15 cellular contexts compared by ENCODE assay signal in the genomic region with DNA sequence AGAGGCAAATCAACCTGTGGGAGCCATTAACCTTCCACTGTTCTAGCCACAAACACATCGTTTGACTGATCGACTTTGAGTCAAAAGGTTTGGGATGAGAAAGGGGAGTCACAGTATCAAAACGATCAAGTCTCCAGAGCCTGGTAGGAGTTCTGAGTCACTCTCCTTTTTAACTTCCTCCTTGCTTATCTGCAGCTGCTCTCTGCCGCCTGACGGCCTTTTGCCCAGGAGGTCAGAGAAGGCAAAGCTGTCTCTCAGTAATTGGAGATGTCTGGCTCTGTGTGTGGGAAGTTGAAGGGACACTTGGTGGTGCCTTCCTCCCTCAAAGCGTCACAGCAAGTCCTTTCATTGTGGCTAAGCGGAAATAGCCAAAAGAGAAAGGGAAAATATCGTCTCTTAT.
DNase-seq lines count a peak whose midpoint lies in the region; ATAC-seq and TF ChIP-seq lines count a peak whose summit lies in the region.
"Had no signal": no experiment of that assay in that cellular context is flagged by ENCODE, and none has a peak within 500 bp of the region (broad histone marks: within the 10 kb centered on the region; RNA-seq: fewer than 3 reads in every experiment).

No MANE protein-coding gene starts in this region.

- ATAC-seq in GM18511 (IDR thresholded peaks at IDR 0.05; ENCODE audit: unreplicated experiment) (no peak), GM21526 (IDR thresholded peaks at IDR 0.05; ENCODE audit: low FRiP score, unreplicated experiment) (no peak)
- ATAC-seq in CD8-positive, alpha-beta T cell, result no peak
- ATAC-seq: Panc1 had no signal

- CTCF ChIA-PET in CD8-positive, alpha-beta T cell (lab: Charles Lee), result no interaction called here

- no peaks in the 10 kb centered on the region for H3K9me3 Mint-ChIP-seq in nephron
- H3K9me3 Mint-ChIP-seq in CD8-positive, alpha-beta T cell, result no peaks in the 10 kb centered on the region
- H3K9me3 Mint-ChIP-seq: activated naive CD4-positive, alpha-beta T cell treated with anti-CD3 and anti-CD28 coated beads, Interleukin-2, amount 10 ng/mL, durations not matched to agents 7 days and 5 days had no signal

- no peak for TF ChIP-seq CTCF in nephron (IDR thresholded peaks at IDR 0.05; ENCODE audit: unreplicated experiment in 3 of 3)
- TF ChIP-seq CTCF in CD8-positive, alpha-beta T cell (IDR thresholded peaks at IDR 0.05), result no peak

- H3K4me3 ChIP-seq in CD8-positive, alpha-beta T cell (ENCODE audit: low read depth, low read length), result no peak overlapping the region
- H3K4me3 ChIP-seq: sigmoid colon, transverse colon had no signal

- no peaks in the 10 kb centered on the region for H3K9me3 ChIP-seq in CD8-positive, alpha-beta T cell (ENCODE audit: low read length)
- H3K9me3 ChIP-seq: sigmoid colon, transverse colon had no signal

- peaks cover 13% of the 10 kb centered on the region for H3K4me1 Mint-ChIP-seq in nephron
- H3K4me1 Mint-ChIP-seq in CD8-positive, alpha-beta T cell (ENCODE audit: low read depth), result no peaks in the 10 kb centered on the region
- H3K4me1 Mint-ChIP-seq: activated naive CD4-positive, alpha-beta T cell treated with anti-CD3 and anti-CD28 coated beads, Interleukin-2, amount 10 ng/mL, durations not matched to agents 7 days and 5 days had no signal

- H3K36me3 Mint-ChIP-seq in nephron (ENCODE audit: low read depth), result no peaks in the 10 kb centered on the region
- H3K36me3 Mint-ChIP-seq in CD8-positive, alpha-beta T cell, result no peaks in the 10 kb centered on the region
- H3K36me3 Mint-ChIP-seq: activated naive CD4-positive, alpha-beta T cell treated with anti-CD3 and anti-CD28 coated beads, Interleukin-2, amount 10 ng/mL, durations not matched to agents 7 days and 5 days had no signal

- H3K27me3 Mint-ChIP-seq in nephron (ENCODE audit: low read depth), result no peaks in the 10 kb centered on the region
- no peaks in the 10 kb centered on the region for H3K27me3 Mint-ChIP-seq in CD8-positive, alpha-beta T cell (ENCODE audit: low read depth)
- H3K27me3 Mint-ChIP-seq: activated naive CD4-positive, alpha-beta T cell treated with anti-CD3 and anti-CD28 coated beads, Interleukin-2, amount 10 ng/mL, durations not matched to agents 7 days and 5 days had no signal

- H3K4me3 Mint-ChIP-seq in nephron, result peak overlapping the region in 1 of 3 experiments; percentile 6
- H3K4me3 Mint-ChIP-seq in CD8-positive, alpha-beta T cell, result no peak overlapping the region
- H3K4me3 Mint-ChIP-seq: activated naive CD4-positive, alpha-beta T cell treated with anti-CD3 and anti-CD28 coated beads, Interleukin-2, amount 10 ng/mL, durations not matched to agents 7 days and 5 days had no signal

- DNase-seq in COLO829 (ENCODE audit: low spot score) (peak; percentile 3), NCI-H2196 treated with DMSO at 0.1 percent for 48 hours (lab: John Stamatoyannopoulos, UW; ENCODE audit: unreplicated experiment) (peak; percentile 16), amniotic epithelial cell (ENCODE audit: low read depth) (peak; percentile 2), HuH-7.5 (ENCODE audit: low spot score) (no peak)
- DNase-seq in CD8-positive, alpha-beta T cell, result no peak
- DNase-seq: activated naive CD4-positive, alpha-beta T cell treated with anti-CD3 and anti-CD28 coated beads, Interleukin-2, amount 10 ng/mL, durations not matched to agents 7 days and 5 days; effector memory CD4-positive, alpha-beta T cell; NCI-H1092 treated with DMSO at 0.1 percent for 48 hours; sigmoid colon; stimulated activated CD4-positive, alpha-beta T cell treated with anti-CD3 and anti-CD28 coated beads, Interleukin-4, amount 100 ng/mL, for 4 hours; transverse colon had no signal

- H3K27me3 ChIP-seq in CD8-positive, alpha-beta T cell (ENCODE audit: insufficient read depth, low read length), result no peaks in the 10 kb centered on the region
- H3K27me3 ChIP-seq: sigmoid colon, transverse colon had no signal

- no peaks in the 10 kb centered on the region for H3K36me3 ChIP-seq in CD8-positive, alpha-beta T cell (ENCODE audit: insufficient read depth, low read length)
- H3K36me3 ChIP-seq: sigmoid colon, transverse colon had no signal

- peak overlapping the region in 2 of 3 experiments; percentile 3 to 11 for H3K27ac Mint-ChIP-seq in nephron
- H3K27ac Mint-ChIP-seq in CD8-positive, alpha-beta T cell, result no peak overlapping the region
- H3K27ac Mint-ChIP-seq: activated naive CD4-positive, alpha-beta T cell treated with anti-CD3 and anti-CD28 coated beads, Interleukin-2, amount 10 ng/mL, durations not matched to agents 7 days and 5 days had no signal

- no peaks in the 10 kb centered on the region for H3K4me1 ChIP-seq in CD8-positive, alpha-beta T cell (ENCODE audit: insufficient read depth, low read length)
- H3K4me1 ChIP-seq: sigmoid colon, transverse colon had no signal

- POLR2A ChIA-PET in CD8-positive, alpha-beta T cell (lab: Charles Lee), result no interaction called here

- no peak overlapping the region for H3K27ac ChIP-seq in CD8-positive, alpha-beta T cell (ENCODE audit: low read depth, low read length)
- H3K27ac ChIP-seq: sigmoid colon, transverse colon had no signal

- intact Hi-C loops in CD8-positive, alpha-beta T cell (cut with DNase I, micrococcal nuclease), result no loop called here

Comparison
In these comparisons a context has a peak if more than half of its experiments do, and no peak if none do; other contexts are left out.
1. DNase-seq: peak in COLO829 (single experiment), NCI-H2196 treated with DMSO at 0.1 percent for 48 hours (single experiment) and amniotic epithelial cell (single experiment); none in HuH-7.5 (single experiment) and CD8-positive, alpha-beta T cell (0 of 7).